ENCODE assay signal across 29 cellular contexts in the genomic region with DNA sequence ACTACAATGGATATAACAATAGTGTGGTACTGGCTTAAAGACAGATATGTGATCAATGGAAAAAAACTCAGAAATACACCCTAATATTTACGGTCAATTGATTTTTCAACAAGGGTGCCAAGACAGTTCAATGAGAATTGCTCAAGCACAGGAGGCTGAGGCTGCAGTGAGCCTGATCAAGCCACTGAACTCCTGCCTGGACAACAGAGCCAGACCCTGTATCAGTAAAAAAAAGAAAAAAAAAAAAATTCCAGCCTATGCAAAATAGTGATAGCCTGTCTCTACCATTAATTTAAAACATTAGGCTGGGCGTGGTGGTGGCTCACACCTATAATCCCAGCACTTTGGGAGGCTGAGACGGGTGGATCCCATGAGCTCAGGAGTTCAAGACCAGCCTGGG.
"Had no signal": no experiment of that assay in that cellular context is flagged by ENCODE, and none has a peak within 500 bp of the region (broad histone marks: within the 10 kb centered on the region; RNA-seq: fewer than 3 reads in every experiment).

No MANE protein-coding gene starts in this region.

- H3K27ac ChIP-seq: colonic mucosa, coronary artery, dorsolateral prefrontal cortex, epithelial cell of prostate, esophagus muscularis mucosa, esophagus squamous epithelium, foreskin keratinocyte, gastrocnemius medialis, gastroesophageal sphincter, heart left ventricle, heart right ventricle, hepatocyte had no signal

- H3K4me1 Mint-ChIP-seq: endodermal cell had no signal

- H3K4me3 Mint-ChIP-seq: dendritic cell treated with granulocyte-macrophage colony-stimulating factor and Interleukin-4, amounts not matched to agents 40 ng/mL and 50 ng/mL, for 4 days; effector memory CD8-positive, alpha-beta T cell; endodermal cell had no signal

- H3K4me1 ChIP-seq: colonic mucosa, esophagus squamous epithelium, foreskin keratinocyte, gastroesophageal sphincter had no signal

- FAIRE-seq: endometrium, endothelial cell of umbilical vein, frontal cortex had no signal

- H3K27ac Mint-ChIP-seq: dendritic cell treated with granulocyte-macrophage colony-stimulating factor and Interleukin-4, amounts not matched to agents 40 ng/mL and 50 ng/mL, for 4 days; endodermal cell had no signal

- H3K36me3 ChIP-seq: colonic mucosa, esophagus muscularis mucosa, esophagus squamous epithelium, gastrocnemius medialis, gastroesophageal sphincter had no signal

- H3K27me3 Mint-ChIP-seq: dendritic cell treated with granulocyte-macrophage colony-stimulating factor and Interleukin-4, amounts not matched to agents 40 ng/mL and 50 ng/mL, for 4 days; effector memory CD8-positive, alpha-beta T cell had no signal

- H3K9me3 ChIP-seq: colonic mucosa, esophagus muscularis mucosa, esophagus squamous epithelium, gastrocnemius medialis, gastroesophageal sphincter, heart left ventricle, heart right ventricle had no signal

- DNase-seq: colonic mucosa; cortex of kidney; dermis blood vessel endothelial cell; dorsolateral prefrontal cortex; effector CD4-positive, alpha-beta T cell; effector CD8-positive, alpha-beta T cell; effector memory CD4-positive, alpha-beta T cell; effector memory CD8-positive, alpha-beta T cell; endodermal cell; erythroblast; esophagus squamous epithelium; foreskin fibroblast; foreskin keratinocyte; foreskin melanocyte; gastrocnemius medialis; glutamatergic neuron; head of caudate nucleus; heart left ventricle; heart right ventricle had no signal

- H3K9me3 Mint-ChIP-seq: dendritic cell treated with granulocyte-macrophage colony-stimulating factor and Interleukin-4, amounts not matched to agents 40 ng/mL and 50 ng/mL, for 4 days; effector memory CD8-positive, alpha-beta T cell; endodermal cell had no signal

- H3K4me2 ChIP-seq: hepatocyte had no signal

- H3K27me3 ChIP-seq: colonic mucosa, dorsolateral prefrontal cortex, esophagus muscularis mucosa, esophagus squamous epithelium, foreskin keratinocyte, gastrocnemius medialis, gastroesophageal sphincter, heart left ventricle, heart right ventricle, hepatocyte had no signal

- ATAC-seq: effector memory CD8-positive, alpha-beta T cell; esophagus mucosa; foreskin keratinocyte; gastrocnemius medialis; gastroesophageal sphincter; heart left ventricle; heart right ventricle had no signal

- H2AFZ ChIP-seq: hepatocyte had no signal

- H3K4me3 ChIP-seq: colonic mucosa, coronary artery, dorsolateral prefrontal cortex, esophagus muscularis mucosa, esophagus squamous epithelium, gastrocnemius medialis, gastroesophageal sphincter, heart left ventricle, heart right ventricle, hepatocyte had no signal
